Comparison of ENCODE assay signal across 1 cellular context in genomic region chr13:30114586-30115256, GRCh38.
TF ChIP-seq lines count a peak whose summit lies in the region.

No MANE protein-coding gene starts in this region.

TF ChIP-seq in HepG2, 621 proteins besides CTCF, POLR2A, EP300 and RAD21 (continued from another document and continues in another):
- TF ChIP-seq ZNF281 (CRISPR knock-in tag; IDR thresholded peaks at IDR 0.05; ENCODE audit: borderline replicate concordance) (no peak), GZF1 (CRISPR knock-in tag; IDR thresholded peaks at IDR 0.05) (no peak), TERF1 (CRISPR knock-in tag; IDR thresholded peaks at IDR 0.05) (0 out of 2 replicates have a peak, but pooled peaks have one; percentile 78), POLR2G (IDR thresholded peaks at IDR 0.05; ENCODE audit: low read depth, low read length) (peak; percentile 62), LCORL (IDR thresholded peaks at IDR 0.05) (no peak), LCORL (CRISPR knock-in tag; IDR thresholded peaks at IDR 0.05) (no peak), U2AF1 (optimal IDR thresholded peaks at IDR 0.05; ENCODE audit: low read depth, low read length) (no peak), ZNF329 (CRISPR knock-in tag; IDR thresholded peaks at IDR 0.05; ENCODE audit: low read depth) (no peak), MIER2 (CRISPR knock-in tag; IDR thresholded peaks at IDR 0.05) (no peak), ZNF317 (CRISPR knock-in tag; IDR thresholded peaks at IDR 0.05) (no peak), ZNF282 (IDR thresholded peaks at IDR 0.05; ENCODE audit: partially characterized antibody) (no peak), MTF2 (CRISPR knock-in tag; IDR thresholded peaks at IDR 0.05; ENCODE audit: borderline replicate concordance) (no peak), ZNF3 (CRISPR knock-in tag; IDR thresholded peaks at IDR 0.05) (no peak), ZBTB20 (CRISPR knock-in tag; IDR thresholded peaks at IDR 0.05; ENCODE audit: borderline replicate concordance, low read depth) (no peak), GFI1 (CRISPR knock-in tag; IDR thresholded peaks at IDR 0.05; ENCODE audit: borderline replicate concordance) (no peak), ZBTB8A (CRISPR knock-in tag; IDR thresholded peaks at IDR 0.05; ENCODE audit: borderline replicate concordance, low read depth) (no peak), FOXA3 (CRISPR knock-in tag; IDR thresholded peaks at IDR 0.05) (peak; percentile 28), ZNF33B (CRISPR knock-in tag; IDR thresholded peaks at IDR 0.05) (no peak), HMG20B (CRISPR knock-in tag; conservative IDR thresholded peaks at IDR 0.05) (no peak), ZBTB2 (CRISPR knock-in tag; IDR thresholded peaks at IDR 0.05; ENCODE audit: low read depth) (no peak), CENPT (CRISPR knock-in tag; IDR thresholded peaks at IDR 0.05; ENCODE audit: low read depth) (0 out of 2 replicates have a peak, but pooled peaks have one; percentile 35), ZFP41 (CRISPR knock-in tag; IDR thresholded peaks at IDR 0.05; ENCODE audit: borderline replicate concordance) (no peak), RBFOX2 (IDR thresholded peaks at IDR 0.05; ENCODE audit: low read depth, low read length) (peak; percentile 74), HDAC6 (IDR thresholded peaks at IDR 0.05; ENCODE audit: low read depth, low read length) (no peak), POGZ (CRISPR knock-in tag; IDR thresholded peaks at IDR 0.05) (no peak), SOX13 (IDR thresholded peaks at IDR 0.05) (no peak), SOX13 (CRISPR knock-in tag; conservative IDR thresholded peaks at IDR 0.05 in 1 of 2, IDR thresholded peaks at IDR 0.05 in 1 of 2) (no peak), ZNF512 (CRISPR knock-in tag; IDR thresholded peaks at IDR 0.05) (no peak), ARHGAP35 (CRISPR knock-in tag; IDR thresholded peaks at IDR 0.05; ENCODE audit: borderline replicate concordance) (no peak), ARNT2 (CRISPR knock-in tag; IDR thresholded peaks at IDR 0.05; ENCODE audit: low read depth) (peak; percentile 84), ZNF839 (CRISPR knock-in tag; IDR thresholded peaks at IDR 0.05; ENCODE audit: borderline replicate concordance) (no peak), ZNF33A (CRISPR knock-in tag; IDR thresholded peaks at IDR 0.05; ENCODE audit: borderline replicate concordance) (no peak), NFYC (CRISPR knock-in tag; IDR thresholded peaks at IDR 0.05) (no peak), ZNF589 (CRISPR knock-in tag; conservative IDR thresholded peaks at IDR 0.05) (no peak), SKI (IDR thresholded peaks at IDR 0.05; ENCODE audit: partially characterized antibody) (peak; percentile 74), ZSCAN9 (CRISPR knock-in tag; IDR thresholded peaks at IDR 0.05; ENCODE audit: borderline replicate concordance) (no peak), BRD4 (CRISPR knock-in tag; IDR thresholded peaks at IDR 0.05) (no peak), ZIK1 (CRISPR knock-in tag; IDR thresholded peaks at IDR 0.05; ENCODE audit: borderline replicate concordance, low read depth) (no peak), MED8 (CRISPR knock-in tag; IDR thresholded peaks at IDR 0.05; ENCODE audit: insufficient replicate concordance) (no peak), ZNF136 (CRISPR knock-in tag; IDR thresholded peaks at IDR 0.05; ENCODE audit: low read depth) (no peak), SRF (IDR thresholded peaks at IDR 0.05; ENCODE audit: low read depth, low read length) (no peak), MEIS1 (CRISPR knock-in tag; IDR thresholded peaks at IDR 0.05; ENCODE audit: borderline replicate concordance) (no peak), NFE2 (CRISPR knock-in tag; IDR thresholded peaks at IDR 0.05) (no peak), NFIC (IDR thresholded peaks at IDR 0.05; ENCODE audit: low read length) (no peak), ZNF570 (CRISPR knock-in tag; IDR thresholded peaks at IDR 0.05; ENCODE audit: borderline replicate concordance) (no peak), NR2F6 (IDR thresholded peaks at IDR 0.05) (no peak), NR2F6 (CRISPR knock-in tag; IDR thresholded peaks at IDR 0.05) (no peak), RNF2 (conservative IDR thresholded peaks at IDR 0.05; ENCODE audit: low read depth) (peak; percentile 62; the same call in 1 of the 2 replicates), KLF15 (CRISPR knock-in tag; IDR thresholded peaks at IDR 0.05; ENCODE audit: borderline replicate concordance) (no peak), YEATS2 (CRISPR knock-in tag; IDR thresholded peaks at IDR 0.05; ENCODE audit: borderline replicate concordance) (peak; percentile 43; the same call in 1 of the 2 replicates), ZNF652 (CRISPR knock-in tag; IDR thresholded peaks at IDR 0.05; ENCODE audit: borderline replicate concordance, low read depth) (no peak)
- TF ChIP-seq, protein P1, sequence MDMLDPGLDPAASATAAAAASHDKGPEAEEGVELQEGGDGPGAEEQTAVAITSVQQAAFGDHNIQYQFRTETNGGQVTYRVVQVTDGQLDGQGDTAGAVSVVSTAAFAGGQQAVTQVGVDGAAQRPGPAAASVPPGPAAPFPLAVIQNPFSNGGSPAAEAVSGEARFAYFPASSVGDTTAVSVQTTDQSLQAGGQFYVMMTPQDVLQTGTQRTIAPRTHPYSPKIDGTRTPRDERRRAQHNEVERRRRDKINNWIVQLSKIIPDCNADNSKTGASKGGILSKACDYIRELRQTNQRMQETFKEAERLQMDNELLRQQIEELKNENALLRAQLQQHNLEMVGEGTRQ (IDR thresholded peaks at IDR 0.05; ENCODE audit: low read depth, low read length): no peak
- TF ChIP-seq, protein P1 (CRISPR knock-in tag; IDR thresholded peaks at IDR 0.05; ENCODE audit: borderline replicate concordance): no peak
- TF ChIP-seq, protein P2, sequence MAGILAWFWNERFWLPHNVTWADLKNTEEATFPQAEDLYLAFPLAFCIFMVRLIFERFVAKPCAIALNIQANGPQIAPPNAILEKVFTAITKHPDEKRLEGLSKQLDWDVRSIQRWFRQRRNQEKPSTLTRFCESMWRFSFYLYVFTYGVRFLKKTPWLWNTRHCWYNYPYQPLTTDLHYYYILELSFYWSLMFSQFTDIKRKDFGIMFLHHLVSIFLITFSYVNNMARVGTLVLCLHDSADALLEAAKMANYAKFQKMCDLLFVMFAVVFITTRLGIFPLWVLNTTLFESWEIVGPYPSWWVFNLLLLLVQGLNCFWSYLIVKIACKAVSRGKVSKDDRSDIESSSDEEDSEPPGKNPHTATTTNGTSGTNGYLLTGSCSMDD (CRISPR knock-in tag; IDR thresholded peaks at IDR 0.05): no peak
- TF ChIP-seq, protein P3, sequence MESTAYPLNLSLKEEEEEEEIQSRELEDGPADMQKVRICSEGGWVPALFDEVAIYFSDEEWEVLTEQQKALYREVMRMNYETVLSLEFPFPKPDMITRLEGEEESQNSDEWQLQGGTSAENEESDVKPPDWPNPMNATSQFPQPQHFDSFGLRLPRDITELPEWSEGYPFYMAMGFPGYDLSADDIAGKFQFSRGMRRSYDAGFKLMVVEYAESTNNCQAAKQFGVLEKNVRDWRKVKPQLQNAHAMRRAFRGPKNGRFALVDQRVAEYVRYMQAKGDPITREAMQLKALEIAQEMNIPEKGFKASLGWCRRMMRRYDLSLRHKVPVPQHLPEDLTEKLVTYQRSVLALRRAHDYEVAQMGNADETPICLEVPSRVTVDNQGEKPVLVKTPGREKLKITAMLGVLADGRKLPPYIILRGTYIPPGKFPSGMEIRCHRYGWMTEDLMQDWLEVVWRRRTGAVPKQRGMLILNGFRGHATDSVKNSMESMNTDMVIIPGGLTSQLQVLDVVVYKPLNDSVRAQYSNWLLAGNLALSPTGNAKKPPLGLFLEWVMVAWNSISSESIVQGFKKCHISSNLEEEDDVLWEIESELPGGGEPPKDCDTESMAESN (CRISPR knock-in tag; conservative IDR thresholded peaks at IDR 0.05): 0 out of 2 replicates have a peak, but pooled peaks have one; percentile 24
- TF ChIP-seq, protein P4, sequence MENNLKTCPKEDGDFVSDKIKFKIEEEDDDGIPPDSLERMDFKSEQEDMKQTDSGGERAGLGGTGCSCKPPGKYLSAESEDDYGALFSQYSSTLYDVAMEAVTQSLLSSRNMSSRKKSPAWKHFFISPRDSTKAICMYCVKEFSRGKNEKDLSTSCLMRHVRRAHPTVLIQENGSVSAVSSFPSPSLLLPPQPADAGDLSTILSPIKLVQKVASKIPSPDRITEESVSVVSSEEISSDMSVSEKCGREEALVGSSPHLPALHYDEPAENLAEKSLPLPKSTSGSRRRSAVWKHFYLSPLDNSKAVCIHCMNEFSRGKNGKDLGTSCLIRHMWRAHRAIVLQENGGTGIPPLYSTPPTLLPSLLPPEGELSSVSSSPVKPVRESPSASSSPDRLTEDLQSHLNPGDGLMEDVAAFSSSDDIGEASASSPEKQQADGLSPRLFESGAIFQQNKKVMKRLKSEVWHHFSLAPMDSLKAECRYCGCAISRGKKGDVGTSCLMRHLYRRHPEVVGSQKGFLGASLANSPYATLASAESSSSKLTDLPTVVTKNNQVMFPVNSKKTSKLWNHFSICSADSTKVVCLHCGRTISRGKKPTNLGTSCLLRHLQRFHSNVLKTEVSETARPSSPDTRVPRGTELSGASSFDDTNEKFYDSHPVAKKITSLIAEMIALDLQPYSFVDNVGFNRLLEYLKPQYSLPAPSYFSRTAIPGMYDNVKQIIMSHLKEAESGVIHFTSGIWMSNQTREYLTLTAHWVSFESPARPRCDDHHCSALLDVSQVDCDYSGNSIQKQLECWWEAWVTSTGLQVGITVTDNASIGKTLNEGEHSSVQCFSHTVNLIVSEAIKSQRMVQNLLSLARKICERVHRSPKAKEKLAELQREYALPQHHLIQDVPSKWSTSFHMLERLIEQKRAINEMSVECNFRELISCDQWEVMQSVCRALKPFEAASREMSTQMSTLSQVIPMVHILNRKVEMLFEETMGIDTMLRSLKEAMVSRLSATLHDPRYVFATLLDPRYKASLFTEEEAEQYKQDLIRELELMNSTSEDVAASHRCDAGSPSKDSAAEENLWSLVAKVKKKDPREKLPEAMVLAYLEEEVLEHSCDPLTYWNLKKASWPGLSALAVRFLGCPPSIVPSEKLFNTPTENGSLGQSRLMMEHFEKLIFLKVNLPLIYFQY (CRISPR knock-in tag; IDR thresholded peaks at IDR 0.05; ENCODE audit: borderline replicate concordance): no peak
